11 cellular contexts compared by ENCODE assay signal in the genomic region with DNA sequence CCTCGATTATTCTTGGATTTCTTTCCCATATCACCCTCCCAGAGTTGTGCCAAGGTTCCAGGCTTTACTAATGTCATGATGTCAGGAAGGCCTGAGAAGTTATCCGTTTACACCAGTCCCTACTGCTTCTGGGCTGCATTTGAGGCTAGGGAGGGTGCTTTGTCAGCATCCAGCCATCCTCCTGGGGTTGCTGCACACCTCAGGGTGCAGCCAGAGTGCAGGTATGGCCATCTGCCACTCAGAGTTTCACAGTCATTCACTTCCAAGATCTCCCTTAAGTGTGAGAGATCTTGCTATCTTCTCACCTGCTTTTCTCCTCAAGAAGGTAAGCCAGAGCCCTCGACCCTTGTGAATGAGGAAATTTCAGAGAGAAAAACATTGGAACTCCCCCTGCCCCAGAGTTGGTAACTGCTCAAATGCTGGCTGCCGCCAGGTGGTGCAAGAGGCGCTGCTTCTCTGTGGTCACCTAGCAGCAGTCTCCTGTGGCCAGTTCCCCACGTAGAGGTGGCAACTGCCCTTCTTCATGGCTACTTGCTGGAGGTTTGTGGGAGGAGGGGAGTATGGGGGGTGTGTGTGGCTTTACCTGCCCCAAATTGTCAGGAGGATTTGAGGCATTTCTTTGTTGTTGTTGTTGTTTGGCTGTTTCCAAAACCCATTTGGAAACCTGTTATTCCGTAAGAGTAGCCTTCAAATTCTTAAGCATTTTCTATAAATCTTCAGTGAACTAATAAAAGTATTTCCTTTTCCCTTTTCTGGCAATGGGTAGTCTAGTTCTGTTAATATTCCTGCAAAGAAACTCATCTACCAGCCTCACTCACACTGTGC.
DNase-seq lines count a peak whose midpoint lies in the region; ATAC-seq and TF ChIP-seq lines count a peak whose summit lies in the region.
"Had no signal": no experiment of that assay in that cellular context is flagged by ENCODE, and none has a peak within 500 bp of the region (broad histone marks: within the 10 kb centered on the region; RNA-seq: fewer than 3 reads in every experiment).

No MANE protein-coding gene starts in this region.

- H3K27me3 ChIP-seq in PC-9 (ENCODE audit: insufficient read depth, low read depth): no peaks in the 10 kb centered on the region
- H3K27me3 ChIP-seq in foreskin keratinocyte: no peaks in the 10 kb centered on the region
- no peaks in the 10 kb centered on the region for H3K27me3 ChIP-seq in upper lobe of right lung
- H3K27me3 ChIP-seq in naive thymus-derived CD4-positive, alpha-beta T cell (ENCODE audit: control insufficient read depth in 2 of 2, insufficient read depth in 2 of 2, low read length in 2 of 2): peaks cover 0 to 3% of the 10 kb centered on the region in 2 donors

- TF ChIP-seq CTCF in PC-9 (conservative IDR thresholded peaks at IDR 0.05): peak; percentile 32; the same call in 1 of the 2 replicates
- TF ChIP-seq CTCF in foreskin keratinocyte (conservative IDR thresholded peaks at IDR 0.05): peak; percentile 30
- no peak for TF ChIP-seq CTCF in upper lobe of right lung (IDR thresholded peaks at IDR 0.05)

- H3K4me3 Mint-ChIP-seq in activated naive CD4-positive, alpha-beta T cell treated with anti-CD3 and anti-CD28 coated beads for 36 hours: no peak overlapping the region
- H3K4me3 Mint-ChIP-seq in naive thymus-derived CD4-positive, alpha-beta T cell: no peak overlapping the region
- H3K4me3 Mint-ChIP-seq: CD4-positive, CD25-positive, alpha-beta regulatory T cell; T-helper 2 cell treated with Interferon-gamma antibody and Interleukin-4, amounts not matched to agents 5 μg/mL and 100 μg/mL, for 36 hours had no signal

- no peak overlapping the region for H2AFZ ChIP-seq in PC-9

- CTCF ChIA-PET in PC-9 (lab: Charles Lee): no interaction called here
- CTCF ChIA-PET in activated naive CD4-positive, alpha-beta T cell treated with anti-CD3 and anti-CD28 coated beads for 36 hours (lab: Charles Lee): no interaction called here
- CTCF ChIA-PET in naive thymus-derived CD4-positive, alpha-beta T cell (lab: Charles Lee): no interaction called here

- H3K4me3 ChIP-seq in PC-9: no peak overlapping the region
- no peak overlapping the region for H3K4me3 ChIP-seq in upper lobe of right lung
- no peak overlapping the region for H3K4me3 ChIP-seq in naive thymus-derived CD4-positive, alpha-beta T cell (ENCODE audit: low read length)

- H3K4me2 ChIP-seq in PC-9: no peak overlapping the region

- H3K9me3 Mint-ChIP-seq in activated naive CD4-positive, alpha-beta T cell treated with anti-CD3 and anti-CD28 coated beads for 36 hours: no peaks in the 10 kb centered on the region
- peaks cover 0 to 3% (median 0%) of the 10 kb centered on the region in 11 donors for H3K9me3 Mint-ChIP-seq in naive thymus-derived CD4-positive, alpha-beta T cell
- H3K9me3 Mint-ChIP-seq: CD4-positive, CD25-positive, alpha-beta regulatory T cell; T-helper 2 cell treated with Interferon-gamma antibody and Interleukin-4, amounts not matched to agents 5 μg/mL and 100 μg/mL, for 36 hours had no signal

- H3K9me2 ChIP-seq in PC-9 (ENCODE audit: insufficient read depth): no peaks in the 10 kb centered on the region

- ATAC-seq in left ventricle myocardium superior (no peak), Right ventricle myocardium inferior (no peak), foreskin keratinocyte (peak; percentile 12), upper lobe of right lung (peak; percentile 73), GM18498 (IDR thresholded peaks at IDR 0.05; ENCODE audit: unreplicated experiment) (no peak)
- no peak for ATAC-seq in naive thymus-derived CD4-positive, alpha-beta T cell

- intact Hi-C loops in left ventricle myocardium superior (cut with micrococcal nuclease): no loop called here
- intact Hi-C loops in Right ventricle myocardium inferior (cut with DNase I): no loop called here
- intact Hi-C loops in PC-9 (cut with micrococcal nuclease; ENCODE audit: unreplicated experiment): no loop called here
- intact Hi-C loops in upper lobe of right lung (cut with DNase I): no loop called here
- intact Hi-C loops in activated naive CD4-positive, alpha-beta T cell treated with anti-CD3 and anti-CD28 coated beads for 36 hours (cut with micrococcal nuclease): no loop called here
- intact Hi-C loops in naive thymus-derived CD4-positive, alpha-beta T cell (cut with micrococcal nuclease): loop anchor here in 1 of 2 donors (10.0 kb wide), 1 partner anchor 53 kb away; no protein-coding TSS in a partner anchor

- H3K79me2 ChIP-seq in PC-9 (ENCODE audit: low read depth): no peaks in the 10 kb centered on the region

- H3K36me3 ChIP-seq in PC-9 (ENCODE audit: low read depth): no peaks in the 10 kb centered on the region
- H3K36me3 ChIP-seq in upper lobe of right lung: no peaks in the 10 kb centered on the region
- no peaks in the 10 kb centered on the region for H3K36me3 ChIP-seq in naive thymus-derived CD4-positive, alpha-beta T cell (ENCODE audit: control insufficient read depth in 2 of 3, insufficient read depth in 3 of 3, low read length in 3 of 3)

- peaks cover 4% of the 10 kb centered on the region for H3K4me1 Mint-ChIP-seq in activated naive CD4-positive, alpha-beta T cell treated with anti-CD3 and anti-CD28 coated beads for 36 hours (ENCODE audit: low read depth)
- H3K4me1 Mint-ChIP-seq in naive thymus-derived CD4-positive, alpha-beta T cell: peaks cover 0 to under 1% (median 0%) of the 10 kb centered on the region in 7 donors

- H3K27me3 Mint-ChIP-seq in activated naive CD4-positive, alpha-beta T cell treated with anti-CD3 and anti-CD28 coated beads for 36 hours (ENCODE audit: low read depth): no peaks in the 10 kb centered on the region
- H3K27me3 Mint-ChIP-seq in naive thymus-derived CD4-positive, alpha-beta T cell: peaks cover 0 to 4% (median 0%) of the 10 kb centered on the region in 5 donors
- H3K27me3 Mint-ChIP-seq: CD4-positive, CD25-positive, alpha-beta regulatory T cell had no signal

- no peaks in the 10 kb centered on the region for H3F3A ChIP-seq in PC-9 (ENCODE audit: insufficient read depth, low read depth)

- H3K9me3 ChIP-seq in PC-9 (ENCODE audit: insufficient read depth, low read depth): no peaks in the 10 kb centered on the region
- H3K9me3 ChIP-seq in upper lobe of right lung: no peaks in the 10 kb centered on the region
- H3K9me3 ChIP-seq in naive thymus-derived CD4-positive, alpha-beta T cell (ENCODE audit: control insufficient read depth in 2 of 3, low read length in 3 of 3): no peaks in the 10 kb centered on the region

- no peak overlapping the region for H3K27ac Mint-ChIP-seq in activated naive CD4-positive, alpha-beta T cell treated with anti-CD3 and anti-CD28 coated beads for 36 hours
- peak overlapping the region in 1 of 9 donors; percentile 48 for H3K27ac Mint-ChIP-seq in naive thymus-derived CD4-positive, alpha-beta T cell
- H3K27ac Mint-ChIP-seq: T-helper 2 cell treated with Interferon-gamma antibody and Interleukin-4, amounts not matched to agents 5 μg/mL and 100 μg/mL, for 36 hours had no signal

- peak; percentile 34 for DNase-seq in left ventricle myocardium superior
- no peak for DNase-seq in Right ventricle myocardium inferior (ENCODE audit: missing footprints)
- no peak for DNase-seq in PC-9
- DNase-seq in foreskin keratinocyte: no peak
- DNase-seq in upper lobe of right lung: no peak
- DNase-seq in activated naive CD4-positive, alpha-beta T cell treated with anti-CD3 and anti-CD28 coated beads for 36 hours: no peak
- no peak for DNase-seq in naive thymus-derived CD4-positive, alpha-beta T cell
- DNase-seq: CD4-positive, CD25-positive, alpha-beta regulatory T cell; GOT3 had no signal

- peaks cover 7% of the 10 kb centered on the region for H3K36me3 Mint-ChIP-seq in activated naive CD4-positive, alpha-beta T cell treated with anti-CD3 and anti-CD28 coated beads for 36 hours (ENCODE audit: low read depth)
- peaks cover 0 to 6% (median 0%) of the 10 kb centered on the region in 5 donors for H3K36me3 Mint-ChIP-seq in naive thymus-derived CD4-positive, alpha-beta T cell

- H3K27ac ChIP-seq in PC-9 (no peak overlapping the region), foreskin keratinocyte (no peak overlapping the region), upper lobe of right lung (no peak overlapping the region)
- no peak overlapping the region for H3K27ac ChIP-seq in naive thymus-derived CD4-positive, alpha-beta T cell (ENCODE audit: low read depth, low read length)

- BruUV-seq in PC-9 (replicated peaks; lab: Mats Ljungman, UMichigan): no TSS peak

- H4K20me1 ChIP-seq in PC-9 (ENCODE audit: insufficient read depth): no peaks in the 10 kb centered on the region

- H3K4me1 ChIP-seq in PC-9 (replicated peaks; ENCODE audit: insufficient read depth) (no peaks in the 10 kb centered on the region), foreskin keratinocyte (no peaks in the 10 kb centered on the region), upper lobe of right lung (no peaks in the 10 kb centered on the region)
- no peaks in the 10 kb centered on the region for H3K4me1 ChIP-seq in naive thymus-derived CD4-positive, alpha-beta T cell (ENCODE audit: control insufficient read depth in 2 of 2, insufficient read depth in 2 of 2, low read length in 2 of 2)

- POLR2A ChIA-PET in PC-9 (lab: Charles Lee; ENCODE audit: unreplicated experiment): no interaction called here
- POLR2A ChIA-PET in naive thymus-derived CD4-positive, alpha-beta T cell (lab: Charles Lee): interaction anchor here (0.6 kb wide), 1 partner anchor 294 kb away, joined by 3 read pairs; no protein-coding TSS in a partner anchor

Comparison
In these comparisons a context has a peak if more than half of its experiments do, and no peak if none do; other contexts are left out.
1. ATAC-seq: peak in foreskin keratinocyte (single experiment) and upper lobe of right lung (single experiment); none in left ventricle myocardium superior (single experiment), Right ventricle myocardium inferior (single experiment), GM18498 (single experiment) and naive thymus-derived CD4-positive, alpha-beta T cell (single experiment).